Comparison of ENCODE assay signal across 9 cellular contexts in the genomic region with DNA sequence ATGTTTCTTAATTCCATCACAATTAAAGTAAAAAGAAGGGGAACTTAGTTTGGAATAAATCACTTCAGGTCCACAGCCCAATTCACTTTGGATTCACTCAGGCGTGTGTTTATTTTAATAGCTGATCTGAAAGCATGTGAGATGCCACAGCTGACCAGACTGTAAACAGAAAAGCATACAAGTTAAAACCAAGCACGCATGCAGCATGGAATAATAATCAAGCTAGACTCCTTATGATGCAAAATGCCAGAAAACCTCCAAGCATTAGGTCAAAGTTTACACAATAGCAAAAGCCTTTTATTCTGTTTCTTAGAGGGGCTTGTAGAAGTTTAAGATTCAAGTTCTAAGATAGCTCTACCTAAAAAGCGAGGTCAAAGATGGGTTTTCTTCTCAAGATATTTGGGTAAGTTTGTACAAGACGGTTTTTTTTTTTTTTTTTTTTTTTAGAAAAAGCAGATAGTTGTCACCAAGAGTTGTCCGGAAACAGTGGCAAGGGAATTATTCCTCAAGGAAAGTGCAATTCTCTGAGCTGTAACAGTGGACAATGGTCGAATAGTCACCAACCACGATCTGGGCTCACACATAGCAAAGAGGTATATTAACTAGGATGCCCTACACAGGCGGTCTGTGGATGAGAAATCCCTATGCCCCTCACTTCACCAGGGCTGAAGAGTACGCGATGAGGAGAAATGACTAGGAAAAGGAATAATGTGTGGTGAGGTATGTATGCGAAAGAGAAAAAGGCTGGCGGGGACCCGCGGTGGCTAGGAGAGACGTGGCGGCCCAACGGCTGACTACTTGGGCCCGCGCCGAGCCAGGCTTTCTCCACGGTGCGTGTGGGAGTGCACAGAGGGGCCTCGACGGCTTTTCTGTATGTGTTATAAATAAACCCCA. TPM values are rescaled to one million over a fixed set of nuclear protein-coding genes. Genes with fewer than 3 reads are reported as not detected.
DNase-seq lines count a peak whose midpoint lies in the region; ATAC-seq and TF ChIP-seq lines count a peak whose summit lies in the region.
"Had no signal": no experiment of that assay in that cellular context is flagged by ENCODE, and none has a peak within 500 bp of the region (broad histone marks: within the 10 kb centered on the region; RNA-seq: fewer than 3 reads in every experiment).

No MANE protein-coding gene starts in this region.

- H3K9me2 ChIP-seq in SK-N-SH = peaks cover 6% of the 10 kb centered on the region; the same call in 1 of the 2 replicates

- H3K27ac Mint-ChIP-seq in CD4-positive, alpha-beta T cell = no peak overlapping the region
- H3K27ac Mint-ChIP-seq in activated T-cell treated with anti-CD3 and anti-CD28 coated beads, Interleukin-2, amount 50 U/mL, for 24 hours = no peak overlapping the region

- DNase-seq in CD4-positive, alpha-beta T cell = no peak
- DNase-seq in SK-N-SH (no peak), osteoblast (ENCODE audit: insufficient read length, low spot score, missing footprints) (no peak), ecto neural progenitor cell (ENCODE audit: low spot score) (no peak), MV-4-11 (lab: John Stamatoyannopoulos, UW) (no peak)
- DNase-seq in activated T-cell treated with anti-CD3 and anti-CD28 coated beads, Interleukin-2, amount 50 U/mL, for 24 hours = no peak

- peaks cover 9% of the 10 kb centered on the region for H3K27me3 ChIP-seq in CD4-positive, alpha-beta T cell (ENCODE audit: control insufficient read depth, insufficient read depth, low read length)
- H3K27me3 ChIP-seq in SK-N-SH (ENCODE audit: insufficient read depth) = no peaks in the 10 kb centered on the region
- no peaks in the 10 kb centered on the region for H3K27me3 ChIP-seq in gastroesophageal sphincter
- no peaks in the 10 kb centered on the region for H3K27me3 ChIP-seq in osteoblast (ENCODE audit: insufficient read depth, low read length)

- intact Hi-C loops in CD4-positive, alpha-beta T cell (cut with DNase I, micrococcal nuclease) = no loop called here

- no peaks in the 10 kb centered on the region for H3K36me3 Mint-ChIP-seq in CD4-positive, alpha-beta T cell (ENCODE audit: low read depth)
- H3K36me3 Mint-ChIP-seq in activated T-cell treated with anti-CD3 and anti-CD28 coated beads, Interleukin-2, amount 50 U/mL, for 24 hours (ENCODE audit: low read depth) = no peaks in the 10 kb centered on the region

- no peak overlapping the region for H3K27ac ChIP-seq in CD4-positive, alpha-beta T cell (ENCODE audit: low read depth, low read length)
- H3K27ac ChIP-seq in SK-N-SH (ENCODE audit: low read depth in 2 of 2, low read length in 1 of 2) (no peak overlapping the region), gastroesophageal sphincter (peak overlapping the region in 3 of 4 donors; percentile 65 to 82 (median 77)), osteoblast (ENCODE audit: low read depth, low read length) (peak overlapping the region; percentile 47)

- H3K4me3 Mint-ChIP-seq in CD4-positive, alpha-beta T cell = peak overlapping the region; percentile 69
- no peak overlapping the region for H3K4me3 Mint-ChIP-seq in activated T-cell treated with anti-CD3 and anti-CD28 coated beads, Interleukin-2, amount 50 U/mL, for 24 hours

- H3K9ac ChIP-seq in SK-N-SH = no peak overlapping the region

- CTCF ChIA-PET in CD4-positive, alpha-beta T cell (lab: Charles Lee) = no interaction called here
- CTCF ChIA-PET in SK-N-SH (lab: Yijun Ruan, JAX) = no interaction called here

- H4K20me1 ChIP-seq in SK-N-SH (ENCODE audit: insufficient read depth) (no peaks in the 10 kb centered on the region), osteoblast (ENCODE audit: insufficient read depth, low read length) (peaks cover 3% of the 10 kb centered on the region)

- H3F3A ChIP-seq in SK-N-SH (replicated peaks; ENCODE audit: insufficient read depth) = no peaks in the 10 kb centered on the region

- H3K9me3 ChIP-seq in CD4-positive, alpha-beta T cell (ENCODE audit: control insufficient read depth, low read length) = no peaks in the 10 kb centered on the region
- H3K9me3 ChIP-seq in SK-N-SH (no peaks in the 10 kb centered on the region), gastroesophageal sphincter (no peaks in the 10 kb centered on the region), osteoblast (ENCODE audit: low read depth, low read length) (no peaks in the 10 kb centered on the region)

- no peak for TF ChIP-seq EP300 in SK-N-SH (IDR thresholded peaks at IDR 0.05; ENCODE audit: borderline replicate concordance in 1 of 2, low read depth in 1 of 2, low read length in 1 of 2)
- no peak for TF ChIP-seq EP300 in gastroesophageal sphincter (IDR thresholded peaks at IDR 0.05)

- H2AFZ ChIP-seq in SK-N-SH (ENCODE audit: low read depth) = 0 out of 2 replicates have a peak overlapping the region, but pooled peaks have one; percentile 22
- H2AFZ ChIP-seq in osteoblast (ENCODE audit: low read length) = peak overlapping the region; percentile 70

- no peak for TF ChIP-seq CTCF in CD4-positive, alpha-beta T cell (IDR thresholded peaks at IDR 0.05)
- TF ChIP-seq CTCF in SK-N-SH (IDR thresholded peaks at IDR 0.05) (no peak), gastroesophageal sphincter (IDR thresholded peaks at IDR 0.05) (no peak), osteoblast (IDR thresholded peaks at IDR 0.05; ENCODE audit: extremely low read depth, low read depth, low read length) (no peak)

- peaks cover 54% of the 10 kb centered on the region for H3K27me3 Mint-ChIP-seq in CD4-positive, alpha-beta T cell
- H3K27me3 Mint-ChIP-seq in activated T-cell treated with anti-CD3 and anti-CD28 coated beads, Interleukin-2, amount 50 U/mL, for 24 hours = peaks cover 75% of the 10 kb centered on the region

- ATAC-seq in CD4-positive, alpha-beta T cell (ENCODE audit: poor library complexity) = no peak
- ATAC-seq in gastroesophageal sphincter = no peak
- ATAC-seq in HG03457 (IDR thresholded peaks at IDR 0.05; ENCODE audit: unreplicated experiment) = no peak
- ATAC-seq: GM12878 had no signal

- H3K79me2 ChIP-seq in SK-N-SH (ENCODE audit: insufficient read depth) (peaks cover 11% of the 10 kb centered on the region), osteoblast (ENCODE audit: insufficient read depth, low read length) (peaks cover 24% of the 10 kb centered on the region)

- TF ChIP-seq POLR2A in gastroesophageal sphincter (IDR thresholded peaks at IDR 0.05) = no peak

- 31% methylated on average over 22 of the region's 24 CpGs for WGBS in SK-N-SH (ENCODE audit: low lambda C conversion rate)
- WGBS in gastroesophageal sphincter (ENCODE audit: low coverage in 1 of 2), 2 donors = 13 to 43% methylated on average over 6 to 17 of the region's 24 CpGs

- H3K4me1 ChIP-seq in SK-N-SH (ENCODE audit: control insufficient read depth in 1 of 2, insufficient read depth in 2 of 2, low read depth in 1 of 2, low read length in 1 of 2) = peaks cover 0 to 3% of the 10 kb centered on the region in 2 experiments; a peak in 1 of 4 replicates
- peaks cover 0 to 10% (median 0%) of the 10 kb centered on the region in 3 donors for H3K4me1 ChIP-seq in gastroesophageal sphincter
- peaks cover 11% of the 10 kb centered on the region for H3K4me1 ChIP-seq in osteoblast (ENCODE audit: insufficient read depth, low read length)

- POLR2A ChIA-PET in CD4-positive, alpha-beta T cell (lab: Charles Lee) = no interaction called here
- POLR2A ChIA-PET in SK-N-SH (lab: Yijun Ruan, JAX) = no interaction called here

- no peaks in the 10 kb centered on the region for H3K9me3 Mint-ChIP-seq in CD4-positive, alpha-beta T cell
- no peaks in the 10 kb centered on the region for H3K9me3 Mint-ChIP-seq in activated T-cell treated with anti-CD3 and anti-CD28 coated beads, Interleukin-2, amount 50 U/mL, for 24 hours

- peak overlapping the region; percentile 82 for H3K4me2 ChIP-seq in SK-N-SH
- peak overlapping the region; percentile 79 for H3K4me2 ChIP-seq in osteoblast (ENCODE audit: insufficient read depth, low read length)

- H3K36me3 ChIP-seq in SK-N-SH (replicated peaks in 1 of 2; ENCODE audit: control insufficient read depth in 1 of 2, insufficient read depth in 2 of 2, low read length in 1 of 2) (no peaks in the 10 kb centered on the region), gastroesophageal sphincter (no peaks in the 10 kb centered on the region), osteoblast (ENCODE audit: insufficient read depth, low read length) (no peaks in the 10 kb centered on the region)

- no peak for TF ChIP-seq RAD21 in SK-N-SH (IDR thresholded peaks at IDR 0.05; ENCODE audit: low read length)

- peak overlapping the region; percentile 40 to 53; a peak in 2 of 4 replicates for H3K4me3 ChIP-seq in SK-N-SH (ENCODE audit: low read depth in 2 of 2, low read length in 1 of 2)
- peak overlapping the region; percentile 53 to 66 for H3K4me3 ChIP-seq in gastroesophageal sphincter
- H3K4me3 ChIP-seq in osteoblast (ENCODE audit: insufficient read depth, low read length) = peak overlapping the region; percentile 71
- H3K4me3 ChIP-seq: GM12878 had no signal

- peaks cover 5% of the 10 kb centered on the region for H3K4me1 Mint-ChIP-seq in CD4-positive, alpha-beta T cell (ENCODE audit: low read depth)
- peaks cover 9% of the 10 kb centered on the region for H3K4me1 Mint-ChIP-seq in activated T-cell treated with anti-CD3 and anti-CD28 coated beads, Interleukin-2, amount 50 U/mL, for 24 hours (ENCODE audit: low read depth)

TF ChIP-seq in SK-N-SH, 30 proteins besides CTCF, POLR2A, EP300 and RAD21 (continues in another document):
- TF ChIP-seq RXRA (IDR thresholded peaks at IDR 0.05; ENCODE audit: borderline replicate concordance, low read depth) = no peak
- TF ChIP-seq TCF12 (IDR thresholded peaks at IDR 0.05) = no peak
- TF ChIP-seq FOSL2 (IDR thresholded peaks at IDR 0.05; ENCODE audit: borderline replicate concordance, low read depth) = no peak
- no peak for TF ChIP-seq FOXJ3 (CRISPR knock-in tag; IDR thresholded peaks at IDR 0.05)
- no peak for TF ChIP-seq POLR2AphosphoS5 (IDR thresholded peaks at IDR 0.05; ENCODE audit: low read depth, low read length)
- no peak for TF ChIP-seq SIN3A (IDR thresholded peaks at IDR 0.05; ENCODE audit: borderline replicate concordance, low read depth, low read length)
- TF ChIP-seq RFX5 (IDR thresholded peaks at IDR 0.05; ENCODE audit: low read length) = no peak
- TF ChIP-seq, protein P1, sequence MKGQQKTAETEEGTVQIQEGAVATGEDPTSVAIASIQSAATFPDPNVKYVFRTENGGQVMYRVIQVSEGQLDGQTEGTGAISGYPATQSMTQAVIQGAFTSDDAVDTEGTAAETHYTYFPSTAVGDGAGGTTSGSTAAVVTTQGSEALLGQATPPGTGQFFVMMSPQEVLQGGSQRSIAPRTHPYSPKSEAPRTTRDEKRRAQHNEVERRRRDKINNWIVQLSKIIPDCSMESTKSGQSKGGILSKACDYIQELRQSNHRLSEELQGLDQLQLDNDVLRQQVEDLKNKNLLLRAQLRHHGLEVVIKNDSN (IDR thresholded peaks at IDR 0.05; ENCODE audit: borderline replicate concordance, low read depth) = no peak
- TF ChIP-seq TAF1 (IDR thresholded peaks at IDR 0.05; ENCODE audit: borderline replicate concordance, low read depth, low read length) = no peak

RNA-seq across cellular contexts. Expression of a gene that starts 0.7 kb away (rescaled TPM):
- not detected for total RNA-seq in CD4-positive, alpha-beta T cell
- polyA plus RNA-seq in SK-N-SH (2012; rRNA removed) = 3.0 and 4.0 TPM in 2 replicates
- 4.1 and 4.8 TPM in 2 replicates for polyA plus RNA-seq in SK-N-SH (2012; cell fraction: cytosol; rRNA removed)
- polyA plus RNA-seq in SK-N-SH (2012; cell fraction: nucleus; rRNA removed) = 2.5 and 3.6 TPM in 2 replicates
- total RNA-seq in gastroesophageal sphincter = 10 to 100 TPM in 1 of 4 donors, 1 to 10 TPM in 3; 5.3 to 13.9 (median 7.0) TPM
- 11.5 and 16.3 TPM in 2 replicates for total RNA-seq in osteoblast
- total RNA-seq: GM12878 had no signal
- polyA plus RNA-seq: GM12878 had no signal

Comparison
In these comparisons a context has a peak if more than half of its experiments do, and no peak if none do; other contexts are left out.
1. H3K27ac ChIP-seq: peak in gastroesophageal sphincter (3 of 4) and osteoblast (single experiment); none in CD4-positive, alpha-beta T cell (single experiment) and SK-N-SH (0 of 2).
2. RNA of a gene that starts 0.7 kb away (total RNA-seq): 11.5 to 16.3 TPM in osteoblast and 5.3 to 13.9 TPM in gastroesophageal sphincter; not detected in CD4-positive, alpha-beta T cell; every median in the first group is over 4 times any median in the second.
3. Peak in every context shown above with its lines, with median percentiles within 50 percentile points of each other: H3K4me3 ChIP-seq.